ENCODE assay signal across 11 cellular contexts in the genomic region with DNA sequence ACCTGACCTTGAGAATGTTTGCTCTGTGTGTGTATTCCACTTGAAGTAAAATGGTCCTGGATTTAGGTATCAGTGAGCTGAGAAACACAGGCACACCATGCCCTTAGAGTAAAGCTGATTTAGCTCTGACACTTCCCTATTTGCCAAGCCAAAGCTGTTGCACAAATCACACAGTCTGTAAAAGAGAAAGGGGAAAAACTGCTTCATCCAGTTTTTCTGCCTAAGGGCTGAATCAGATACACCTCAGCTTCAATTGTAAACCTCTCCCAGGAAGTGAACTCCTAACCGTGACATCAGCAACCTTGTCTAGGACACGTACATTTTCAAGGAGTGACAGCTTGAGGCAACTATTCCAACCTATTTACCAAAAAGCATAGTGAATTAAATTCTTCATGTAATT.
DNase-seq lines count a peak whose midpoint lies in the region; ATAC-seq lines count a peak whose summit lies in the region.
"Had no signal": no experiment of that assay in that cellular context is flagged by ENCODE, and none has a peak within 500 bp of the region (broad histone marks: within the 10 kb centered on the region; RNA-seq: fewer than 3 reads in every experiment).

No MANE protein-coding gene starts in this region.

- no peaks in the 10 kb centered on the region for H3K36me3 Mint-ChIP-seq in stimulated activated naive B cell treated with anti-CD40 and anti-IgM and Interleukin-4, amounts not matched to agents 10 μg/mL and 1 μg/mL and 100 μg/mL, for 72 hours

- ATAC-seq in stimulated activated naive B cell treated with anti-CD40 and anti-IgM and Interleukin-4, amounts not matched to agents 10 μg/mL and 1 μg/mL and 100 μg/mL, for 72 hours (replicated peaks), result no peak
- no peak for ATAC-seq in HG02970 (IDR thresholded peaks at IDR 0.05; ENCODE audit: low FRiP score, unreplicated experiment)
- ATAC-seq: activated T-cell treated with anti-CD3 and anti-CD28 coated beads, Interleukin-2, amount 50 U/mL, for 72 hours had no signal

- H3K27ac Mint-ChIP-seq in stimulated activated naive B cell treated with anti-CD40 and anti-IgM and Interleukin-4, amounts not matched to agents 10 μg/mL and 1 μg/mL and 100 μg/mL, for 72 hours, result no peak overlapping the region
- H3K27ac Mint-ChIP-seq: activated T-cell treated with anti-CD3 and anti-CD28 coated beads, Interleukin-2, amount 50 U/mL, for 72 hours had no signal

- DNase-seq in NCI-H146 treated with DMSO at 0.1 percent for 48 hours (lab: John Stamatoyannopoulos, UW; ENCODE audit: unreplicated experiment) (peak; percentile 34), SKM-1 treated with dmso at 0.1 percent for 144 hours (lab: John Stamatoyannopoulos, UW; ENCODE audit: unreplicated experiment) (peak; percentile 44), left kidney (ENCODE audit: low read depth, low spot score) (peak; percentile 62), ureter (ENCODE audit: low spot score) (peak; percentile 58), AG08395 (ENCODE audit: low spot score) (no peak)
- no peak for DNase-seq in stimulated activated naive B cell treated with anti-CD40 and anti-IgM and Interleukin-4, amounts not matched to agents 10 μg/mL and 1 μg/mL and 100 μg/mL, for 72 hours
- DNase-seq: activated T-cell treated with anti-CD3 and anti-CD28 coated beads, Interleukin-2, amount 50 U/mL, for 72 hours; IMR-90; stimulated activated CD8-positive, alpha-beta memory T cell treated with anti-CD3 and anti-CD28 coated beads, Interleukin-4, amount 100 ng/mL, for 48 hours had no signal

- no peaks in the 10 kb centered on the region for H3K27me3 Mint-ChIP-seq in stimulated activated naive B cell treated with anti-CD40 and anti-IgM and Interleukin-4, amounts not matched to agents 10 μg/mL and 1 μg/mL and 100 μg/mL, for 72 hours

- no peak overlapping the region for H3K4me3 Mint-ChIP-seq in stimulated activated naive B cell treated with anti-CD40 and anti-IgM and Interleukin-4, amounts not matched to agents 10 μg/mL and 1 μg/mL and 100 μg/mL, for 72 hours
- H3K4me3 Mint-ChIP-seq: activated T-cell treated with anti-CD3 and anti-CD28 coated beads, Interleukin-2, amount 50 U/mL, for 72 hours; central memory CD8-positive, alpha-beta T cell had no signal

- H3K4me1 Mint-ChIP-seq in stimulated activated naive B cell treated with anti-CD40 and anti-IgM and Interleukin-4, amounts not matched to agents 10 μg/mL and 1 μg/mL and 100 μg/mL, for 72 hours, result no peaks in the 10 kb centered on the region
- H3K4me1 Mint-ChIP-seq: central memory CD8-positive, alpha-beta T cell had no signal

- H3K9me3 Mint-ChIP-seq in stimulated activated naive B cell treated with anti-CD40 and anti-IgM and Interleukin-4, amounts not matched to agents 10 μg/mL and 1 μg/mL and 100 μg/mL, for 72 hours, result no peaks in the 10 kb centered on the region
- H3K9me3 Mint-ChIP-seq: activated T-cell treated with anti-CD3 and anti-CD28 coated beads, Interleukin-2, amount 50 U/mL, for 72 hours; central memory CD8-positive, alpha-beta T cell had no signal

Comparison
In these comparisons a context has a peak if more than half of its experiments do, and no peak if none do; other contexts are left out.
1. DNase-seq: peak in NCI-H146 treated with DMSO at 0.1 percent for 48 hours (single experiment), SKM-1 treated with dmso at 0.1 percent for 144 hours (single experiment), left kidney (single experiment) and ureter (single experiment); none in stimulated activated naive B cell treated with anti-CD40 and anti-IgM and Interleukin-4, amounts not matched to agents 10 μg/mL and 1 μg/mL and 100 μg/mL, for 72 hours (single experiment) and AG08395 (single experiment).